In genomic region chr2:98959759-98960507, GRCh38 we compare ENCODE assay signal across 20 cellular contexts. TPM values are rescaled to one million over a fixed set of nuclear protein-coding genes. Genes with fewer than 3 reads are reported as not detected.
DNase-seq lines count a peak whose midpoint lies in the region; ATAC-seq and TF ChIP-seq lines count a peak whose summit lies in the region.
"Had no signal": no experiment of that assay in that cellular context is flagged by ENCODE, and none has a peak within 500 bp of the region (broad histone marks: within the 10 kb centered on the region; RNA-seq: fewer than 3 reads in every experiment).

No MANE protein-coding gene starts in this region.

- no peak overlapping the region for H3K4me3 Mint-ChIP-seq in MCF 10A (ENCODE audit: unreplicated experiment)
- H3K4me3 Mint-ChIP-seq: CD4-positive, alpha-beta T cell; T-cell had no signal

- BruUV-seq in MCF 10A (replicated peaks; lab: Mats Ljungman, UMichigan) = no TSS peak

- no peaks in the 10 kb centered on the region for H3K79me2 ChIP-seq in SK-N-SH (ENCODE audit: insufficient read depth)

- 28% methylated on average over 7 of the region's 7 CpGs for WGBS in SK-N-SH (ENCODE audit: low lambda C conversion rate)

- no peak overlapping the region for H2AFZ ChIP-seq in SK-N-SH (ENCODE audit: low read depth)

- no peak overlapping the region for H3K9ac ChIP-seq in SK-N-SH

- TF ChIP-seq RAD21 in SK-N-SH (IDR thresholded peaks at IDR 0.05; ENCODE audit: low read length) = no peak

- CTCF ChIA-PET in HEK293 (lab: Yijun Ruan, JAX) = no interaction called here
- CTCF ChIA-PET in SK-N-SH (lab: Yijun Ruan, JAX) = interaction anchor here (0.6 kb wide), 2 partner anchors 9 to 106 kb away, joined by 3 read pairs; no protein-coding TSS in a partner anchor
- CTCF ChIA-PET in MCF 10A (lab: Yijun Ruan, JAX) = interaction anchor here (0.5 kb wide), 1 partner anchor 22 kb away, joined by 4 read pairs; no protein-coding TSS in a partner anchor

- H3K27ac Mint-ChIP-seq in MCF 10A (ENCODE audit: low read depth, unreplicated experiment) = no peak overlapping the region
- H3K27ac Mint-ChIP-seq: CD4-positive, alpha-beta T cell; T-cell had no signal

- peak in 1 of 2 experiments; percentile 40; a peak in 1 of 4 replicates for TF ChIP-seq EP300 in SK-N-SH (IDR thresholded peaks at IDR 0.05; ENCODE audit: borderline replicate concordance in 1 of 2, low read depth in 1 of 2, low read length in 1 of 2)

- no peaks in the 10 kb centered on the region for H3F3A ChIP-seq in SK-N-SH (replicated peaks; ENCODE audit: insufficient read depth)

- intact Hi-C loops in dorsolateral prefrontal cortex (cut with DNase I) = no loop called here
- intact Hi-C loops in MCF 10A (cut with micrococcal nuclease) = no loop called here

- H4K20me1 ChIP-seq in SK-N-SH (ENCODE audit: insufficient read depth) = no peaks in the 10 kb centered on the region

- H3K27ac ChIP-seq in HEK293 (ENCODE audit: extremely low read depth, low read depth, low read length) (no peak overlapping the region), SK-N-SH (ENCODE audit: low read depth in 2 of 2, low read length in 1 of 2) (peak overlapping the region in 1 of 2 experiments; percentile 17; a peak in 1 of 4 replicates), dorsolateral prefrontal cortex (no peak overlapping the region)
- H3K27ac ChIP-seq: 22Rv1, SK-N-MC had no signal

- H3K27me3 ChIP-seq in SK-N-SH (ENCODE audit: insufficient read depth) (no peaks in the 10 kb centered on the region), dorsolateral prefrontal cortex (no peaks in the 10 kb centered on the region)

- H3K9me3 Mint-ChIP-seq in MCF 10A (ENCODE audit: unreplicated experiment) = peaks cover 7% of the 10 kb centered on the region

- H3K9me2 ChIP-seq in SK-N-SH = no peaks in the 10 kb centered on the region

- TF ChIP-seq CTCF in HEK293 (tag by site-specific recombination; IDR thresholded peaks at IDR 0.05) (no peak), SK-N-SH (IDR thresholded peaks at IDR 0.05) (no peak), dorsolateral prefrontal cortex (IDR thresholded peaks at IDR 0.05 in 54 of 56, conservative IDR thresholded peaks at IDR 0.05 in 2 of 56; ENCODE audit: low read depth in 1 of 56, partially characterized antibody in 56 of 56) (no peak), MCF 10A (IDR thresholded peaks at IDR 0.05; ENCODE audit: unreplicated experiment) (no peak)

- no peaks in the 10 kb centered on the region for H3K27me3 Mint-ChIP-seq in MCF 10A (ENCODE audit: insufficient read depth, unreplicated experiment)

- POLR2A ChIA-PET in HEK293 (lab: Yijun Ruan, JAX) = no interaction called here
- POLR2A ChIA-PET in SK-N-SH (lab: Yijun Ruan, JAX) = no interaction called here
- POLR2A ChIA-PET in MCF 10A (lab: Yijun Ruan, JAX) = no interaction called here

- H3K36me3 Mint-ChIP-seq in MCF 10A (ENCODE audit: insufficient read depth, unreplicated experiment) = no peaks in the 10 kb centered on the region
- H3K36me3 Mint-ChIP-seq: T-cell had no signal

- H3K4me1 ChIP-seq in HEK293 (ENCODE audit: control insufficient read depth, insufficient read depth, low read length) = no peaks in the 10 kb centered on the region
- peaks cover 0 to 6% of the 10 kb centered on the region in 2 experiments; a peak in 2 of 4 replicates for H3K4me1 ChIP-seq in SK-N-SH (ENCODE audit: control insufficient read depth in 1 of 2, insufficient read depth in 2 of 2, low read depth in 1 of 2, low read length in 1 of 2)
- H3K4me1 ChIP-seq: Caco-2 had no signal

- H3K36me3 ChIP-seq in HEK293 (ENCODE audit: control insufficient read depth in 2 of 2, insufficient read depth in 1 of 2, low read length in 2 of 2) (no peaks in the 10 kb centered on the region), SK-N-SH (replicated peaks in 1 of 2; ENCODE audit: control insufficient read depth in 1 of 2, insufficient read depth in 2 of 2, low read length in 1 of 2) (no peaks in the 10 kb centered on the region)

- DNase-seq in NCI-H1694 (lab: John Stamatoyannopoulos, UW) = peak; percentile 9
- DNase-seq in NCI-H1694 treated with DMSO at 0.1 percent for 48 hours (lab: John Stamatoyannopoulos, UW) = no peak
- DNase-seq in SK-N-SH = peak; percentile 34
- no peak for DNase-seq in dorsolateral prefrontal cortex
- no peak for DNase-seq in stimulated activated CD4-positive, alpha-beta T cell treated with anti-CD3 and anti-CD28 coated beads, Interleukin-12 subunit alpha, Interleukin-12 subunit beta, amount 100 ng/mL, for 4 hours
- DNase-seq in MCF 10A (ENCODE audit: unreplicated experiment) = no peak
- DNase-seq: Caco-2; CD4-positive, alpha-beta T cell; DMS53; KBM-7; MV-4-11; NCI-H187 treated with DMSO at 0.1 percent for 48 hours; Right ventricle myocardium superior; T-cell had no signal

- H3K4me3 ChIP-seq in HEK293 (ENCODE audit: low read depth, low read length) = no peak overlapping the region
- H3K4me3 ChIP-seq in SK-N-SH (ENCODE audit: low read depth in 2 of 2, low read length in 1 of 2) = no peak overlapping the region
- no peak overlapping the region for H3K4me3 ChIP-seq in dorsolateral prefrontal cortex
- H3K4me3 ChIP-seq: SK-N-MC had no signal

- no peaks in the 10 kb centered on the region for H3K9me3 ChIP-seq in HEK293 (ENCODE audit: control insufficient read depth, insufficient read depth, low read depth, low read length)
- H3K9me3 ChIP-seq in SK-N-SH = no peaks in the 10 kb centered on the region
- H3K9me3 ChIP-seq: Caco-2 had no signal

- H3K4me1 Mint-ChIP-seq in MCF 10A (ENCODE audit: insufficient read depth, unreplicated experiment) = no peaks in the 10 kb centered on the region
- H3K4me1 Mint-ChIP-seq: T-cell had no signal

- H3K4me2 ChIP-seq in SK-N-SH = no peak overlapping the region

- no peak for ATAC-seq in HG03108 (IDR thresholded peaks at IDR 0.05; ENCODE audit: unreplicated experiment)
- ATAC-seq: T-cell had no signal

TF ChIP-seq in HEK293, 187 proteins besides CTCF, POLR2A, EP300 and RAD21:
- TF ChIP-seq ATF2 (tag by site-specific recombination; IDR thresholded peaks at IDR 0.05; ENCODE audit: low read depth) (0 out of 2 replicates have a peak, but pooled peaks have one; percentile 55), ZNF24 (tag by site-specific recombination; IDR thresholded peaks at IDR 0.05) (no peak), ZNF138 (tag by site-specific recombination; IDR thresholded peaks at IDR 0.05; ENCODE audit: borderline replicate concordance) (no peak), ZNF302 (tag by site-specific recombination; IDR thresholded peaks at IDR 0.05; ENCODE audit: low read depth) (no peak)
TF ChIP-seq in HEK293: peak in this region for 1.

TF ChIP-seq in SK-N-SH, 30 proteins besides CTCF, POLR2A, EP300 and RAD21:
- TF ChIP-seq FOXJ3 (CRISPR knock-in tag; IDR thresholded peaks at IDR 0.05) (peak; percentile 57; the same call in 1 of the 2 replicates), RXRA (IDR thresholded peaks at IDR 0.05; ENCODE audit: borderline replicate concordance, low read depth) (no peak), SMC3 (IDR thresholded peaks at IDR 0.05; ENCODE audit: low read depth, low read length) (no peak), GATA2 (CRISPR knock-in tag; IDR thresholded peaks at IDR 0.05) (peak; percentile 86)

RNA-seq across cellular contexts. Expression of gene CRACDL, which starts 23.9 kb away (rescaled TPM):
- polyA plus RNA-seq in SK-N-SH (2012; rRNA removed) = not detected in 2 replicates
- polyA plus RNA-seq in SK-N-SH (2012; cell fraction: cytosol; rRNA removed) = 0.03 TPM in 1 of 2 replicates, not detected in the other
- 0.09 TPM in 1 of 2 replicates, not detected in the other for polyA plus RNA-seq in SK-N-SH (2012; cell fraction: nucleus; rRNA removed)
- total RNA-seq in dorsolateral prefrontal cortex (100 to 1,000 TPM in 78 of 120 experiments, 10 to 100 TPM in 42; 32.4 to 184 (median 107) TPM), MCF 10A (2022) (12.9 and 13.0 TPM in 2 replicates)
- polyA plus RNA-seq: AG04450, BJ had no signal

Comparison
In these comparisons a context has a peak if more than half of its experiments do, and no peak if none do; other contexts are left out.
1. DNase-seq: peak in NCI-H1694 (single experiment) and SK-N-SH (single experiment); none in NCI-H1694 treated with DMSO at 0.1 percent for 48 hours (single experiment), dorsolateral prefrontal cortex (0 of 10), stimulated activated CD4-positive, alpha-beta T cell treated with anti-CD3 and anti-CD28 coated beads, Interleukin-12 subunit alpha, Interleukin-12 subunit beta, amount 100 ng/mL, for 4 hours (single experiment) and MCF 10A (single experiment).